Comparison of ENCODE assay signal across 1 cellular context in the genomic region with DNA sequence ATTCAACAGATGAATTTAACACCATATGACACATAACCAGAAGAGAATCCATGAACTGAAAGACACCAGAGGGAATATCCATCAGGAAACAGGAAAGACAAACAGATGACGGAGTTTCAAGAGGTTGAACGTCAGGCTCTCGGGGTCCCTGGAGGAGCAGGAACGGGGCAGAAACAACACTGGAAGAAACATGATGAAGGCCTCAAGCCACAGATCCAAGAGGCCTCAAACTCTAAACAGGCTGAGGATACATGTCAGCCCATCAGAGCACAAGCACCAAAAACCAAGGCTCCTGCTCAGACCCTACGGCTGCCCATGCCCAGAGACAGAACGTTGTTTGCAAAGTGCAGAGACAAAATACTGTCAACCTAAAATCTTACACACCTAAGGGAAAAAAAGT.
TF ChIP-seq lines count a peak whose summit lies in the region.

No MANE protein-coding gene starts in this region.

TF ChIP-seq in SK-N-SH, 30 proteins besides CTCF, POLR2A, EP300 and RAD21:
- TF ChIP-seq GABPA (IDR thresholded peaks at IDR 0.05; ENCODE audit: low read depth) = no peak
